Comparison of ENCODE assay signal across 15 cellular contexts in genomic region chr11:114193730-114194674, GRCh38.
DNase-seq lines count a peak whose midpoint lies in the region; ATAC-seq, FAIRE-seq and TF ChIP-seq lines count a peak whose summit lies in the region.
"Had no signal": no experiment of that assay in that cellular context is flagged by ENCODE, and none has a peak within 500 bp of the region (broad histone marks: within the 10 kb centered on the region; RNA-seq: fewer than 3 reads in every experiment).

No MANE protein-coding gene starts in this region.

- 62% methylated on average over 10 of the region's 10 CpGs for WGBS in K562 (ENCODE audit: insufficient coverage, low coverage, missing lambda C conversion rate)
- 85 to 90% methylated on average over 10 of the region's 10 CpGs for WGBS in thyroid gland, 2 donors

- no TSS peak for BruUV-seq in K562 (replicated peaks; lab: Mats Ljungman, UMichigan)

- DNase-seq in NCI-H2107 treated with DMSO at 0.1 percent for 48 hours (lab: John Stamatoyannopoulos, UW; ENCODE audit: unreplicated experiment) (peak; percentile 10), NCI-H2107 (lab: John Stamatoyannopoulos, UW) (no peak), K562 (ENCODE audit: extremely low read depth in 1 of 4, low spot score in 3 of 4) (no peak), thyroid gland (no peak)
- no peak for DNase-seq in activated naive CD4-positive, alpha-beta T cell (lab: John Stamatoyannopoulos, UW)
- DNase-seq: 8988T; activated CD8-positive, alpha-beta memory T cell treated with anti-CD3 and anti-CD28 coated beads, Interleukin-2, amount 10 ng/mL, durations not matched to agents 7 days and 5 days; MG63; NCI-H510A; SHP77 treated with DMSO at 0.1 percent for 48 hours; stimulated activated naive B cell treated with anti-CD40 and anti-IgM and Interleukin-4, amounts not matched to agents 10 μg/mL and 1 μg/mL and 100 μg/mL, for 72 hours had no signal

- ATAC-seq in K562 = no peak
- no peak for ATAC-seq in HG02852 (IDR thresholded peaks at IDR 0.05; ENCODE audit: unreplicated experiment)
- ATAC-seq in GM19351 (IDR thresholded peaks at IDR 0.05; ENCODE audit: unreplicated experiment) = no peak
- ATAC-seq: activated CD8-positive, alpha-beta memory T cell treated with anti-CD3 and anti-CD28 coated beads, Interleukin-2, amount 10 ng/mL, durations not matched to agents 7 days and 5 days; stimulated activated naive B cell treated with anti-CD40 and anti-IgM and Interleukin-4, amounts not matched to agents 10 μg/mL and 1 μg/mL and 100 μg/mL, for 72 hours had no signal

- H3K4me2 ChIP-seq in K562 (ENCODE audit: insufficient read depth, low read length) = no peak overlapping the region

- 0 out of 2 replicates have a peak overlapping the region, but pooled peaks have one; percentile 1 for H2AFZ ChIP-seq in K562 (ENCODE audit: low read depth, low read length)

- POLR2A ChIA-PET in K562 (lab: Yijun Ruan, JAX) = interaction anchor here (0.7 to 2.8 kb wide), 3 partner anchors 11 to 19 kb away, joined by 3 to 14 read pairs (median 3); no protein-coding TSS in a partner anchor

- H3K9me3 ChIP-seq in K562 (replicated peaks; ENCODE audit: control insufficient read depth, insufficient read depth, low read depth, low read length) (peaks cover 3% of the 10 kb centered on the region), muscle layer of colon (ENCODE audit: low read length) (no peaks in the 10 kb centered on the region), thyroid gland (no peaks in the 10 kb centered on the region)
- H3K9me3 ChIP-seq: MG63 had no signal

- TF ChIP-seq POLR2A in K562 (conservative IDR thresholded peaks at IDR 0.05) (no peak), thyroid gland (IDR thresholded peaks at IDR 0.05) (no peak)

- H3K4me1 ChIP-seq in K562 (replicated peaks in 1 of 2; ENCODE audit: control insufficient read depth in 2 of 2, insufficient read depth in 2 of 2, low read length in 2 of 2) (peaks cover 2% of the 10 kb centered on the region in 2 experiments; a peak in 3 of 5 replicates), muscle layer of colon (ENCODE audit: insufficient read depth, low read length) (peaks cover 55% of the 10 kb centered on the region), thyroid gland (peaks cover 63 to 69% of the 10 kb centered on the region in 2 donors)

- TF ChIP-seq CTCF in K562 (IDR thresholded peaks at IDR 0.05 in 2 of 3, conservative IDR thresholded peaks at IDR 0.05 in 1 of 3; ENCODE audit: insufficient read depth in 2 of 3, low read depth in 1 of 3, low read length in 3 of 3) (no peak), thyroid gland (IDR thresholded peaks at IDR 0.05) (no peak)

- no peaks in the 10 kb centered on the region for H4K20me1 ChIP-seq in K562 (replicated peaks; ENCODE audit: control insufficient read depth, insufficient read depth, low read length)

- H3K79me2 ChIP-seq in K562 (ENCODE audit: control insufficient read depth, insufficient read depth, low read length) = no peaks in the 10 kb centered on the region

- H3K9ac ChIP-seq in K562 (ENCODE audit: insufficient read depth in 1 of 2, low read depth in 2 of 2, low read length in 2 of 2) (no peak overlapping the region), muscle layer of colon (ENCODE audit: low read length) (no peak overlapping the region)

- no peak for TF ChIP-seq EP300 in K562 (IDR thresholded peaks at IDR 0.05; ENCODE audit: low read length)

- H3K9me1 ChIP-seq in K562 (ENCODE audit: control insufficient read depth, insufficient read depth, low read length) = no peaks in the 10 kb centered on the region

- H3K27ac ChIP-seq in K562 (ENCODE audit: extremely low read depth, low read depth, low read length) (no peak overlapping the region), muscle layer of colon (ENCODE audit: low read depth, low read length) (peak overlapping the region; percentile 98), thyroid gland (peak overlapping the region; percentile 7 to 97 (median 95))

- CTCF ChIA-PET in K562 (lab: Yijun Ruan, JAX; ENCODE audit: low intra/inter-chr PET ratio) = no interaction called here

- intact Hi-C loops in K562 (cut with micrococcal nuclease) = loop anchor here (10.0 kb wide), 1 partner anchor 199 kb away; no protein-coding TSS in a partner anchor
- intact Hi-C loops in thyroid gland (cut with DNase I) = no loop called here

- in situ Hi-C loops in K562 (cut with MboI) = no loop called here

- no peak for TF ChIP-seq RAD21 in K562 (CRISPR knock-in tag; conservative IDR thresholded peaks at IDR 0.05 in 1 of 2, IDR thresholded peaks at IDR 0.05 in 1 of 2)

- H3K36me3 ChIP-seq in K562 (ENCODE audit: control insufficient read depth, insufficient read depth, low read length) = no peaks in the 10 kb centered on the region
- peaks cover 19% of the 10 kb centered on the region for H3K36me3 ChIP-seq in muscle layer of colon (ENCODE audit: insufficient read depth, low read length)
- H3K36me3 ChIP-seq in thyroid gland = peaks cover 15 to 30% of the 10 kb centered on the region in 2 donors
- H3K36me3 ChIP-seq: MG63 had no signal

- H3K4me3 ChIP-seq in K562 = no peak overlapping the region
- no peak overlapping the region for H3K4me3 ChIP-seq in muscle layer of colon (ENCODE audit: low read depth in 1 of 2, low read length in 2 of 2)
- no peak overlapping the region for H3K4me3 ChIP-seq in thyroid gland (replicated peaks in 1 of 3)
- H3K4me3 ChIP-seq: MG63 had no signal

- FAIRE-seq in K562 (lab: Jason Lieb, UNC) = peak; percentile 35
- FAIRE-seq: D721Med had no signal

- H3K27me3 ChIP-seq in K562 (ENCODE audit: control insufficient read depth in 2 of 2, insufficient read depth in 2 of 2, low read length in 2 of 2) = no peaks in the 10 kb centered on the region
- H3K27me3 ChIP-seq in muscle layer of colon (ENCODE audit: control insufficient read depth in 1 of 2, insufficient read depth in 2 of 2, low read length in 2 of 2) = no peaks in the 10 kb centered on the region
- no peaks in the 10 kb centered on the region for H3K27me3 ChIP-seq in thyroid gland

TF ChIP-seq in K562, 482 proteins besides CTCF, POLR2A, EP300 and RAD21:
- TF ChIP-seq TFAP4 (CRISPR knock-in tag; IDR thresholded peaks at IDR 0.05; ENCODE audit: borderline replicate concordance) (no peak), RBM25 (IDR thresholded peaks at IDR 0.05; ENCODE audit: low read depth, low read length, severe bottlenecking) (peak; percentile 87), KDM1A (IDR thresholded peaks at IDR 0.05) (peak in 1 of 2 experiments; percentile 56; a peak in 2 of 4 replicates), RBM17 (IDR thresholded peaks at IDR 0.05; ENCODE audit: borderline replicate concordance, low read depth, low read length) (no peak), KDM4B (IDR thresholded peaks at IDR 0.05; ENCODE audit: borderline replicate concordance in 2 of 2, low read depth in 1 of 2) (no peak), BCOR (IDR thresholded peaks at IDR 0.05) (peak; percentile 62)
- TF ChIP-seq, protein P1, sequence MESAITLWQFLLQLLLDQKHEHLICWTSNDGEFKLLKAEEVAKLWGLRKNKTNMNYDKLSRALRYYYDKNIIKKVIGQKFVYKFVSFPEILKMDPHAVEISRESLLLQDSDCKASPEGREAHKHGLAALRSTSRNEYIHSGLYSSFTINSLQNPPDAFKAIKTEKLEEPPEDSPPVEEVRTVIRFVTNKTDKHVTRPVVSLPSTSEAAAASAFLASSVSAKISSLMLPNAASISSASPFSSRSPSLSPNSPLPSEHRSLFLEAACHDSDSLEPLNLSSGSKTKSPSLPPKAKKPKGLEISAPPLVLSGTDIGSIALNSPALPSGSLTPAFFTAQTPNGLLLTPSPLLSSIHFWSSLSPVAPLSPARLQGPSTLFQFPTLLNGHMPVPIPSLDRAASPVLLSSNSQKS (CRISPR knock-in tag; IDR thresholded peaks at IDR 0.05) = no peak
